ENCODE assay signal across 1 cellular context in the genomic region with DNA sequence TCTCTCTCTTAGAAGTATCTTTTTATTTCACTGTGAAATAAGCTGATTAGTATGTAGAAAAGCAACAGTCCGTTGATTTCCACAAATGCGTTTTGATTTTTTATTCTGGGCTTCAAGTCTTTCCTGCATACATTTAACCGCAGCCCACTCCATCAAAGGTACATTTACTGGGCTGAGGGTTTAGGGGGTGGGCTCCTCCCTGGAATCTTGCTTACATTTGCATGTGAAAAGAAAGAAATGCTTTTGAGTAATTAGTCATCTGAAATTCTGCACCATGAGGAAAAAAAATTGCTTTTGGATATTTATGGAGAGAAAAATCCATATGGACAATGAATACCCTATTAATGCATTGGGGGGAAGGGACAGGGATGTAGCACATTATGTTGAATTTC.
TF ChIP-seq lines count a peak whose summit lies in the region.

No MANE protein-coding gene starts in this region.

TF ChIP-seq in WTC11, 78 proteins besides CTCF, POLR2A, EP300 and RAD21 (continued from another document):
- TF ChIP-seq, protein P1, sequence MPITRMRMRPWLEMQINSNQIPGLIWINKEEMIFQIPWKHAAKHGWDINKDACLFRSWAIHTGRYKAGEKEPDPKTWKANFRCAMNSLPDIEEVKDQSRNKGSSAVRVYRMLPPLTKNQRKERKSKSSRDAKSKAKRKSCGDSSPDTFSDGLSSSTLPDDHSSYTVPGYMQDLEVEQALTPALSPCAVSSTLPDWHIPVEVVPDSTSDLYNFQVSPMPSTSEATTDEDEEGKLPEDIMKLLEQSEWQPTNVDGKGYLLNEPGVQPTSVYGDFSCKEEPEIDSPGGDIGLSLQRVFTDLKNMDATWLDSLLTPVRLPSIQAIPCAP (CRISPR knock-in tag; IDR thresholded peaks at IDR 0.05), result no peak
- TF ChIP-seq, protein P2, sequence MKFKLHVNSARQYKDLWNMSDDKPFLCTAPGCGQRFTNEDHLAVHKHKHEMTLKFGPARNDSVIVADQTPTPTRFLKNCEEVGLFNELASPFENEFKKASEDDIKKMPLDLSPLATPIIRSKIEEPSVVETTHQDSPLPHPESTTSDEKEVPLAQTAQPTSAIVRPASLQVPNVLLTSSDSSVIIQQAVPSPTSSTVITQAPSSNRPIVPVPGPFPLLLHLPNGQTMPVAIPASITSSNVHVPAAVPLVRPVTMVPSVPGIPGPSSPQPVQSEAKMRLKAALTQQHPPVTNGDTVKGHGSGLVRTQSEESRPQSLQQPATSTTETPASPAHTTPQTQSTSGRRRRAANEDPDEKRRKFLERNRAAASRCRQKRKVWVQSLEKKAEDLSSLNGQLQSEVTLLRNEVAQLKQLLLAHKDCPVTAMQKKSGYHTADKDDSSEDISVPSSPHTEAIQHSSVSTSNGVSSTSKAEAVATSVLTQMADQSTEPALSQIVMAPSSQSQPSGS (CRISPR knock-in tag; IDR thresholded peaks at IDR 0.05; ENCODE audit: borderline replicate concordance, low read depth), result no peak
- TF ChIP-seq, protein P3, sequence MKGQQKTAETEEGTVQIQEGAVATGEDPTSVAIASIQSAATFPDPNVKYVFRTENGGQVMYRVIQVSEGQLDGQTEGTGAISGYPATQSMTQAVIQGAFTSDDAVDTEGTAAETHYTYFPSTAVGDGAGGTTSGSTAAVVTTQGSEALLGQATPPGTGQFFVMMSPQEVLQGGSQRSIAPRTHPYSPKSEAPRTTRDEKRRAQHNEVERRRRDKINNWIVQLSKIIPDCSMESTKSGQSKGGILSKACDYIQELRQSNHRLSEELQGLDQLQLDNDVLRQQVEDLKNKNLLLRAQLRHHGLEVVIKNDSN (CRISPR knock-in tag; IDR thresholded peaks at IDR 0.05), result no peak
- TF ChIP-seq NR1H2 (CRISPR knock-in tag; IDR thresholded peaks at IDR 0.05), result no peak
- TF ChIP-seq, protein P4, sequence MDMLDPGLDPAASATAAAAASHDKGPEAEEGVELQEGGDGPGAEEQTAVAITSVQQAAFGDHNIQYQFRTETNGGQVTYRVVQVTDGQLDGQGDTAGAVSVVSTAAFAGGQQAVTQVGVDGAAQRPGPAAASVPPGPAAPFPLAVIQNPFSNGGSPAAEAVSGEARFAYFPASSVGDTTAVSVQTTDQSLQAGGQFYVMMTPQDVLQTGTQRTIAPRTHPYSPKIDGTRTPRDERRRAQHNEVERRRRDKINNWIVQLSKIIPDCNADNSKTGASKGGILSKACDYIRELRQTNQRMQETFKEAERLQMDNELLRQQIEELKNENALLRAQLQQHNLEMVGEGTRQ (CRISPR knock-in tag; IDR thresholded peaks at IDR 0.05), result no peak
- TF ChIP-seq, protein P5, sequence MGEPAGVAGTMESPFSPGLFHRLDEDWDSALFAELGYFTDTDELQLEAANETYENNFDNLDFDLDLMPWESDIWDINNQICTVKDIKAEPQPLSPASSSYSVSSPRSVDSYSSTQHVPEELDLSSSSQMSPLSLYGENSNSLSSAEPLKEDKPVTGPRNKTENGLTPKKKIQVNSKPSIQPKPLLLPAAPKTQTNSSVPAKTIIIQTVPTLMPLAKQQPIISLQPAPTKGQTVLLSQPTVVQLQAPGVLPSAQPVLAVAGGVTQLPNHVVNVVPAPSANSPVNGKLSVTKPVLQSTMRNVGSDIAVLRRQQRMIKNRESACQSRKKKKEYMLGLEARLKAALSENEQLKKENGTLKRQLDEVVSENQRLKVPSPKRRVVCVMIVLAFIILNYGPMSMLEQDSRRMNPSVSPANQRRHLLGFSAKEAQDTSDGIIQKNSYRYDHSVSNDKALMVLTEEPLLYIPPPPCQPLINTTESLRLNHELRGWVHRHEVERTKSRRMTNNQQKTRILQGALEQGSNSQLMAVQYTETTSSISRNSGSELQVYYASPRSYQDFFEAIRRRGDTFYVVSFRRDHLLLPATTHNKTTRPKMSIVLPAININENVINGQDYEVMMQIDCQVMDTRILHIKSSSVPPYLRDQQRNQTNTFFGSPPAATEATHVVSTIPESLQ (CRISPR knock-in tag; IDR thresholded peaks at IDR 0.05), result no peak
- TF ChIP-seq, protein P6, sequence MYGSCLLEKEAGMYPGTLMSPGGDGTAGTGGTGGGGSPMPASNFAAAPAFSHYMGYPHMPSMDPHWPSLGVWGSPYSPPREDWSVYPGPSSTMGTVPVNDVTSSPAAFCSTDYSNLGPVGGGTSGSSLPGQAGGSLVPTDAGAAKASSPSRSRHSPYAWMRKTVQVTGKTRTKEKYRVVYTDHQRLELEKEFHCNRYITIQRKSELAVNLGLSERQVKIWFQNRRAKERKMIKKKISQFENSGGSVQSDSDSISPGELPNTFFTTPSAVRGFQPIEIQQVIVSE (CRISPR knock-in tag; IDR thresholded peaks at IDR 0.05; ENCODE audit: borderline replicate concordance), result no peak
- TF ChIP-seq, protein P7, sequence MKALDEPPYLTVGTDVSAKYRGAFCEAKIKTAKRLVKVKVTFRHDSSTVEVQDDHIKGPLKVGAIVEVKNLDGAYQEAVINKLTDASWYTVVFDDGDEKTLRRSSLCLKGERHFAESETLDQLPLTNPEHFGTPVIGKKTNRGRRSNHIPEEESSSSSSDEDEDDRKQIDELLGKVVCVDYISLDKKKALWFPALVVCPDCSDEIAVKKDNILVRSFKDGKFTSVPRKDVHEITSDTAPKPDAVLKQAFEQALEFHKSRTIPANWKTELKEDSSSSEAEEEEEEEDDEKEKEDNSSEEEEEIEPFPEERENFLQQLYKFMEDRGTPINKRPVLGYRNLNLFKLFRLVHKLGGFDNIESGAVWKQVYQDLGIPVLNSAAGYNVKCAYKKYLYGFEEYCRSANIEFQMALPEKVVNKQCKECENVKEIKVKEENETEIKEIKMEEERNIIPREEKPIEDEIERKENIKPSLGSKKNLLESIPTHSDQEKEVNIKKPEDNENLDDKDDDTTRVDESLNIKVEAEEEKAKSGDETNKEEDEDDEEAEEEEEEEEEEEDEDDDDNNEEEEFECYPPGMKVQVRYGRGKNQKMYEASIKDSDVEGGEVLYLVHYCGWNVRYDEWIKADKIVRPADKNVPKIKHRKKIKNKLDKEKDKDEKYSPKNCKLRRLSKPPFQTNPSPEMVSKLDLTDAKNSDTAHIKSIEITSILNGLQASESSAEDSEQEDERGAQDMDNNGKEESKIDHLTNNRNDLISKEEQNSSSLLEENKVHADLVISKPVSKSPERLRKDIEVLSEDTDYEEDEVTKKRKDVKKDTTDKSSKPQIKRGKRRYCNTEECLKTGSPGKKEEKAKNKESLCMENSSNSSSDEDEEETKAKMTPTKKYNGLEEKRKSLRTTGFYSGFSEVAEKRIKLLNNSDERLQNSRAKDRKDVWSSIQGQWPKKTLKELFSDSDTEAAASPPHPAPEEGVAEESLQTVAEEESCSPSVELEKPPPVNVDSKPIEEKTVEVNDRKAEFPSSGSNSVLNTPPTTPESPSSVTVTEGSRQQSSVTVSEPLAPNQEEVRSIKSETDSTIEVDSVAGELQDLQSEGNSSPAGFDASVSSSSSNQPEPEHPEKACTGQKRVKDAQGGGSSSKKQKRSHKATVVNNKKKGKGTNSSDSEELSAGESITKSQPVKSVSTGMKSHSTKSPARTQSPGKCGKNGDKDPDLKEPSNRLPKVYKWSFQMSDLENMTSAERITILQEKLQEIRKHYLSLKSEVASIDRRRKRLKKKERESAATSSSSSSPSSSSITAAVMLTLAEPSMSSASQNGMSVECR (CRISPR knock-in tag; IDR thresholded peaks at IDR 0.05; ENCODE audit: borderline replicate concordance), result no peak
